ENCODE assay signal across 9 cellular contexts in the genomic region with DNA sequence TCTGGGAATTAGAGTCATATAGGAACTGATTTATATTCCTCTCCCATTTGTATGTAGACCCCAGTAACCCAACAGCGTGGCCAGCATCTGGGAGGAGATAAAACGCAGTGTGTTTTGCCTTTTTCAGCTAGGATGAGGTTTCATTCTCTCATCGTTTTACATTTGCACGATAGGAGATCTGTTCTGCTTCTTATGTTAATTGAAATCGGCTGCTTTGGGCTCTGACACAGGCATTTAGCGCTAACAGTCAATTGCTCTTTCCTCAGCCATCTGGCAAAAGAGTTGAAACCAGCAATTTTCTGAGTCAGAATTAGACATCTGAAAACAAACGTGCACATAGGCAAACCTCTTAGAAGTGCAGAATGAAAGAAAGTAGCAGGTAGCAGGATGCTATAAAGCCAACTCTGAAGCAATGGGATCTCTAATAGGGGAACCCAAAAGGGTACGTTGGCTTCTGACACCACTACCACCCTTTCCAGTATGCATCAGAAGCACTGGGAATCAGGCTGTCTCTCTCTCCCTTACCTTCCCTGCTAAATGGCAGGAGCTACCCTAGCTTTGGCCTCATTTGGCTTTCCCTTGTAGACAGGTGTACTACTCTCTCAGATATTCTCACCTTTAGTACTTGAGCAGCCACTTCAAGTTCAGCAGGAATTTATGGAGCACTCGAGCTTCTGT.
DNase-seq lines count a peak whose midpoint lies in the region; ATAC-seq and TF ChIP-seq lines count a peak whose summit lies in the region.
"Had no signal": no experiment of that assay in that cellular context is flagged by ENCODE, and none has a peak within 500 bp of the region (broad histone marks: within the 10 kb centered on the region; RNA-seq: fewer than 3 reads in every experiment).

No MANE protein-coding gene starts in this region.

- no peak overlapping the region for H2AFZ ChIP-seq in HCT116 (ENCODE audit: low read depth, low read length, poor library complexity, severe bottlenecking)
- H2AFZ ChIP-seq in OCI-LY7 (ENCODE audit: low read length) = peak overlapping the region; percentile 17; the same call in 1 of the 2 replicates

- POLR2A ChIA-PET in HCT116 (lab: Charles Lee) = interaction anchor here (0.5 kb wide), 1 partner anchor 86 kb away, joined by 6 read pairs; no protein-coding TSS in a partner anchor
- POLR2A ChIA-PET in OCI-LY7 (lab: Charles Lee) = interaction anchor here (1.4 to 1.7 kb wide), 2 partner anchors 9 to 14 kb away, joined by 4 to 6 read pairs; no protein-coding TSS in a partner anchor

- DNase-seq in DMS 273 (lab: John Stamatoyannopoulos, UW; ENCODE audit: unreplicated experiment) (peak; percentile 78), HCT116 (ENCODE audit: low read depth, low spot score) (no peak), OCI-LY7 (ENCODE audit: low spot score) (no peak), inferior parietal cortex (ENCODE audit: extremely low spot score) (peak; percentile 27), putamen (ENCODE audit: low spot score) (no peak)
- DNase-seq in activated T-helper 1 cell treated with anti-CD3 and anti-CD28 coated beads, Interleukin-12 subunit alpha, Interleukin-12 subunit beta, Interleukin-2, Interleukin-4 antibody, amounts not matched to agents 30 ng/mL and 10 ng/mL and 1 ng/mL, durations not matched to agents 14 hours and 24 hours and 36 hours (ENCODE audit: low spot score) = no peak
- DNase-seq: midbrain had no signal

- peaks cover 28 to 41% of the 10 kb centered on the region in 2 experiments for H3K4me1 ChIP-seq in HCT116 (ENCODE audit: control insufficient read depth in 1 of 2, insufficient read depth in 2 of 2, low read length in 2 of 2)
- H3K4me1 ChIP-seq in OCI-LY7 (ENCODE audit: insufficient read depth, low read length, poor library complexity, severe bottlenecking) = peaks cover 19% of the 10 kb centered on the region

- peaks cover 0 to 5% of the 10 kb centered on the region in 2 experiments; a peak in 1 of 4 replicates for H3K36me3 ChIP-seq in HCT116 (ENCODE audit: control insufficient read depth in 1 of 2, insufficient read depth in 2 of 2, low read length in 2 of 2)
- H3K36me3 ChIP-seq in OCI-LY7 (ENCODE audit: insufficient read depth, low read length) = no peaks in the 10 kb centered on the region

- no peaks in the 10 kb centered on the region for H3K36me3 Mint-ChIP-seq in activated T-helper 1 cell treated with anti-CD3 and anti-CD28 coated beads, Interleukin-12 subunit alpha, Interleukin-12 subunit beta, Interleukin-2, Interleukin-4 antibody, amounts not matched to agents 30 ng/mL and 10 ng/mL and 1 ng/mL, durations not matched to agents 14 hours and 24 hours and 36 hours (ENCODE audit: low read depth)

- intact Hi-C loops in HCT116 (cut with micrococcal nuclease) (no loop called here), OCI-LY7 (cut with micrococcal nuclease; ENCODE audit: unreplicated experiment) (no loop called here)
- intact Hi-C loops in activated T-helper 1 cell treated with anti-CD3 and anti-CD28 coated beads, Interleukin-12 subunit alpha, Interleukin-12 subunit beta, Interleukin-2, Interleukin-4 antibody, amounts not matched to agents 30 ng/mL and 10 ng/mL and 1 ng/mL, durations not matched to agents 14 hours and 24 hours and 36 hours (cut with micrococcal nuclease) = no loop called here

- H3K27ac ChIP-seq in HCT116 (ENCODE audit: low read depth, low read length) (peak overlapping the region; percentile 43; the same call in 1 of the 2 replicates), OCI-LY7 (ENCODE audit: low read depth, low read length, poor library complexity, severe bottlenecking) (no peak overlapping the region)

- H3K27me3 Mint-ChIP-seq in activated T-helper 1 cell treated with anti-CD3 and anti-CD28 coated beads, Interleukin-12 subunit alpha, Interleukin-12 subunit beta, Interleukin-2, Interleukin-4 antibody, amounts not matched to agents 30 ng/mL and 10 ng/mL and 1 ng/mL, durations not matched to agents 14 hours and 24 hours and 36 hours (ENCODE audit: insufficient read depth) = peaks cover 10% of the 10 kb centered on the region

- H4K20me1 ChIP-seq in HCT116 (ENCODE audit: insufficient read depth) (no peaks in the 10 kb centered on the region), OCI-LY7 (ENCODE audit: insufficient read depth, low read length) (no peaks in the 10 kb centered on the region)

- ATAC-seq in HCT116 = no peak
- no peak for ATAC-seq in HG02763 (IDR thresholded peaks at IDR 0.05; ENCODE audit: unreplicated experiment)
- no peak for ATAC-seq in HG03108 (IDR thresholded peaks at IDR 0.05; ENCODE audit: unreplicated experiment)

- H3K79me2 ChIP-seq in HCT116 (ENCODE audit: insufficient read depth, low read length) = no peaks in the 10 kb centered on the region
- no peaks in the 10 kb centered on the region for H3K79me2 ChIP-seq in OCI-LY7 (ENCODE audit: insufficient read depth, low read depth, low read length)

- RAD21 ChIA-PET in HCT116 (lab: Charles Lee; ENCODE audit: low non-redundant PET in 1 of 2, low total read pairs in 2 of 2, uncharacterized antibody in 2 of 2, unreplicated experiment in 2 of 2) = no interaction called here

- TF ChIP-seq CTCF in HCT116 (IDR thresholded peaks at IDR 0.05 in 2 of 3, conservative IDR thresholded peaks at IDR 0.05 in 1 of 3; ENCODE audit: borderline replicate concordance in 1 of 3, insufficient read depth in 1 of 3, low read depth in 2 of 3, low read length in 2 of 3) = no peak
- no peak for TF ChIP-seq CTCF in OCI-LY7 (conservative IDR thresholded peaks at IDR 0.05; ENCODE audit: low read length)

- H3K9me2 ChIP-seq in HCT116 (ENCODE audit: insufficient read depth) (no peaks in the 10 kb centered on the region), OCI-LY7 (ENCODE audit: insufficient read depth, low read length) (no peaks in the 10 kb centered on the region)

- H3K4me2 ChIP-seq in HCT116 (ENCODE audit: low read length) (no peak overlapping the region), OCI-LY7 (ENCODE audit: low read length) (no peak overlapping the region)

- H3K9ac ChIP-seq in HCT116 (ENCODE audit: low read length) = no peak overlapping the region

- H3K4me3 Mint-ChIP-seq in activated T-helper 1 cell treated with anti-CD3 and anti-CD28 coated beads, Interleukin-12 subunit alpha, Interleukin-12 subunit beta, Interleukin-2, Interleukin-4 antibody, amounts not matched to agents 30 ng/mL and 10 ng/mL and 1 ng/mL, durations not matched to agents 14 hours and 24 hours and 36 hours = no peak overlapping the region

- H3K27ac Mint-ChIP-seq in activated T-helper 1 cell treated with anti-CD3 and anti-CD28 coated beads, Interleukin-12 subunit alpha, Interleukin-12 subunit beta, Interleukin-2, Interleukin-4 antibody, amounts not matched to agents 30 ng/mL and 10 ng/mL and 1 ng/mL, durations not matched to agents 14 hours and 24 hours and 36 hours = no peak overlapping the region

- TF ChIP-seq POLR2A in HCT116 (IDR thresholded peaks at IDR 0.05; ENCODE audit: borderline replicate concordance, extremely low read depth, insufficient read depth, insufficient read length) = no peak

- H3K27me3 ChIP-seq in HCT116 (ENCODE audit: insufficient read depth, low read length) = no peaks in the 10 kb centered on the region

- H3K9me3 ChIP-seq in HCT116 (ENCODE audit: control insufficient read depth in 1 of 2, insufficient read depth in 1 of 2, low read depth in 1 of 2, low read length in 2 of 2) (no peaks in the 10 kb centered on the region; a peak in 1 of 4 replicates), OCI-LY7 (ENCODE audit: low read length) (peaks cover 16% of the 10 kb centered on the region; the same call in 1 of the 2 replicates)

- H3K4me3 ChIP-seq in HCT116 (replicated peaks in 1 of 2; ENCODE audit: low read depth in 1 of 2, low read length in 2 of 2) (no peak overlapping the region), OCI-LY7 (ENCODE audit: low read depth, low read length, poor library complexity, severe bottlenecking) (no peak overlapping the region)

- peaks cover 24% of the 10 kb centered on the region for H3K4me1 Mint-ChIP-seq in activated T-helper 1 cell treated with anti-CD3 and anti-CD28 coated beads, Interleukin-12 subunit alpha, Interleukin-12 subunit beta, Interleukin-2, Interleukin-4 antibody, amounts not matched to agents 30 ng/mL and 10 ng/mL and 1 ng/mL, durations not matched to agents 14 hours and 24 hours and 36 hours (ENCODE audit: low read depth)

- TF ChIP-seq RAD21 in HCT116 (IDR thresholded peaks at IDR 0.05; ENCODE audit: low read depth) = no peak

- CTCF ChIA-PET in HCT116 (lab: Charles Lee) = no interaction called here
- CTCF ChIA-PET in OCI-LY7 (lab: Charles Lee; ENCODE audit: unreplicated experiment) = no interaction called here

- peaks cover 21% of the 10 kb centered on the region for H3K9me3 Mint-ChIP-seq in activated T-helper 1 cell treated with anti-CD3 and anti-CD28 coated beads, Interleukin-12 subunit alpha, Interleukin-12 subunit beta, Interleukin-2, Interleukin-4 antibody, amounts not matched to agents 30 ng/mL and 10 ng/mL and 1 ng/mL, durations not matched to agents 14 hours and 24 hours and 36 hours

- BruUV-seq in HCT116 (replicated peaks; lab: Mats Ljungman, UMichigan) (no TSS peak), OCI-LY7 (replicated peaks; lab: Mats Ljungman, UMichigan) (no TSS peak)

TF ChIP-seq in HCT116, 20 proteins besides CTCF, POLR2A, EP300 and RAD21 (continues in another document):
- TF ChIP-seq YY1 (IDR thresholded peaks at IDR 0.05; ENCODE audit: extremely low read depth, insufficient replicate concordance, low read depth, low read length) (no peak), ZNF274 (IDR thresholded peaks at IDR 0.05; ENCODE audit: low read depth, low read length) (no peak), JUND (IDR thresholded peaks at IDR 0.05) (no peak), SRF (IDR thresholded peaks at IDR 0.05; ENCODE audit: low read depth) (no peak), SIN3A (IDR thresholded peaks at IDR 0.05; ENCODE audit: low read depth) (no peak), SP1 (IDR thresholded peaks at IDR 0.05; ENCODE audit: low read depth) (no peak), EZH2phosphoT487 (IDR thresholded peaks at IDR 0.05; ENCODE audit: borderline replicate concordance) (no peak), EGR1 (IDR thresholded peaks at IDR 0.05; ENCODE audit: low read depth) (no peak)
- TF ChIP-seq, protein P1, sequence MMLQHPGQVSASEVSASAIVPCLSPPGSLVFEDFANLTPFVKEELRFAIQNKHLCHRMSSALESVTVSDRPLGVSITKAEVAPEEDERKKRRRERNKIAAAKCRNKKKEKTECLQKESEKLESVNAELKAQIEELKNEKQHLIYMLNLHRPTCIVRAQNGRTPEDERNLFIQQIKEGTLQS (IDR thresholded peaks at IDR 0.05) = no peak
- TF ChIP-seq, protein P2, sequence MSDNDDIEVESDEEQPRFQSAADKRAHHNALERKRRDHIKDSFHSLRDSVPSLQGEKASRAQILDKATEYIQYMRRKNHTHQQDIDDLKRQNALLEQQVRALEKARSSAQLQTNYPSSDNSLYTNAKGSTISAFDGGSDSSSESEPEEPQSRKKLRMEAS (IDR thresholded peaks at IDR 0.05) = no peak

Comparison
In these comparisons a context has a peak if more than half of its experiments do, and no peak if none do; other contexts are left out.
1. DNase-seq: peak in DMS 273 (single experiment) and inferior parietal cortex (single experiment); none in HCT116 (single experiment), OCI-LY7 (single experiment), activated T-helper 1 cell treated with anti-CD3 and anti-CD28 coated beads, Interleukin-12 subunit alpha, Interleukin-12 subunit beta, Interleukin-2, Interleukin-4 antibody, amounts not matched to agents 30 ng/mL and 10 ng/mL and 1 ng/mL, durations not matched to agents 14 hours and 24 hours and 36 hours (single experiment) and putamen (single experiment).